Comparison of ENCODE assay signal across 27 cellular contexts in the genomic region with DNA sequence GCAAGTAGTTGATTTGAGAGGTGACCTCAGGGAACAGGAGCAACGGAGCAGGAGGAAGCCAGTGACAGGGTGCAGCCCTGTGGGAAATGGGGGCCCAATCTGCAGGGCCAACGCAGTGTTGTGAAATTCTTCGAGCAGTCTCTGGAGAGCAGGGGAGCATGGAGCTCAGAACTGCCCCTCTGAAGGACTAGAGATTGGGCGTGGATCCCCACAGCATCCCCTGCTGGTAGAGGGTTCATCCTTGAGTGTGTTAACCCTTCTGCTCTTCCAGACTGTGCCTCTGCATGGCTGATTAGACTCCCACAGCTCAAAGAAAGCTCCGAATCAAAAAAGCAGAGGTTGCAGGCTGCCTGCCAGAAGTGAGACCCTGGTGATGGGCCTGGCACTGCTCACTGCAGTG.
A peak's percentile ranks its signal among the peaks of the same experiment; 100 is the strongest.
DNase-seq lines count a peak whose midpoint lies in the region; TF ChIP-seq lines count a peak whose summit lies in the region.
"Had no signal": no experiment of that assay in that cellular context is flagged by ENCODE, and none has a peak within 500 bp of the region (broad histone marks: within the 10 kb centered on the region; RNA-seq: fewer than 3 reads in every experiment).

No MANE protein-coding gene starts in this region.

- H2AFZ ChIP-seq in H9 (ENCODE audit: low read length): no peak overlapping the region
- H2AFZ ChIP-seq: parathyroid adenoma had no signal

- H3K4me2 ChIP-seq in H9 (ENCODE audit: insufficient read depth, insufficient read length, low read length) (no peak overlapping the region), mesendoderm (ENCODE audit: low read length) (no peak overlapping the region)

- peak; percentile 44 for DNase-seq in NCI-H2171 treated with DMSO at 0.1 percent for 48 hours (lab: John Stamatoyannopoulos, UW)
- no peak for DNase-seq in NCI-H2171 (lab: John Stamatoyannopoulos, UW)
- DNase-seq in H9: no peak
- peak; percentile 3 for DNase-seq in OCI-M1 (lab: John Stamatoyannopoulos, UW)
- DNase-seq in mesendoderm: peak; percentile 42
- no peak for DNase-seq in endothelial cell (ENCODE audit: low spot score)
- DNase-seq in A172 (ENCODE audit: low spot score): no peak
- no peak for DNase-seq in dermis blood vessel endothelial cell
- DNase-seq: activated CD4-positive, alpha-beta T cell treated with anti-CD3 and anti-CD28 coated beads, Interleukin-2, amount 50 U/mL, for 48 hours; anterior cingulate cortex; BE2C; CD8-positive, alpha-beta memory T cell; DMS153; effector CD8-positive, alpha-beta T cell; foreskin fibroblast; NCI-H1092 treated with DMSO at 0.1 percent for 48 hours; NCI-H2081; NCI-H526; right cardiac atrium; SJCRH30; spleen had no signal

- H3K23ac ChIP-seq in H9 (ENCODE audit: insufficient read length, low read depth, low read length) (no peak overlapping the region), mesendoderm (ENCODE audit: low read length) (no peak overlapping the region)

- H3K23me2 ChIP-seq in H9 (ENCODE audit: insufficient read length, low read depth, low read length, poor library complexity, severe bottlenecking): no peaks in the 10 kb centered on the region

- TF ChIP-seq CTCF in H9 (conservative IDR thresholded peaks at IDR 0.05) (peak; percentile 49), endothelial cell (IDR thresholded peaks at IDR 0.05; ENCODE audit: unreplicated experiment) (no peak)

- H3K27ac Mint-ChIP-seq in H9: no peak overlapping the region
- H3K27ac Mint-ChIP-seq in endothelial cell (ENCODE audit: unreplicated experiment): no peak overlapping the region
- H3K27ac Mint-ChIP-seq: activated naive CD8-positive, alpha-beta T cell had no signal

- H3K9me3 Mint-ChIP-seq in H9 (peaks cover 4 to 8% of the 10 kb centered on the region in 2 experiments; a peak in 3 of 5 replicates), endothelial cell (ENCODE audit: unreplicated experiment) (no peaks in the 10 kb centered on the region)
- H3K9me3 Mint-ChIP-seq: CD8-positive, alpha-beta memory T cell; neural crest cell had no signal

- H2BK120ac ChIP-seq in H9 (ENCODE audit: low read depth, low read length, poor library complexity, severe bottlenecking) (no peak overlapping the region), mesendoderm (ENCODE audit: low read depth, low read length) (no peak overlapping the region)

- H3K56ac ChIP-seq in H9 (ENCODE audit: insufficient read length, low read depth, low read length) (no peak overlapping the region), mesendoderm (ENCODE audit: low read length) (no peak overlapping the region)

- no peak overlapping the region for H2BK20ac ChIP-seq in H9 (ENCODE audit: low read depth, low read length, poor library complexity, severe bottlenecking)

- H4K20me1 ChIP-seq in H9 (ENCODE audit: control insufficient read depth, insufficient read depth, insufficient read length): no peaks in the 10 kb centered on the region

- no peaks in the 10 kb centered on the region for H3K79me2 ChIP-seq in H9 (ENCODE audit: insufficient read depth, low read length)
- no peaks in the 10 kb centered on the region for H3K79me2 ChIP-seq in mesendoderm (ENCODE audit: control insufficient read depth, insufficient read depth, low read length)
- H3K79me2 ChIP-seq: parathyroid adenoma had no signal

- H3K27me3 Mint-ChIP-seq in H9 (ENCODE audit: low read depth) (peaks cover 23% of the 10 kb centered on the region), endothelial cell (ENCODE audit: unreplicated experiment) (peaks cover 4% of the 10 kb centered on the region)

- H3K4me3 Mint-ChIP-seq in H9 (no peak overlapping the region), endothelial cell (ENCODE audit: unreplicated experiment) (no peak overlapping the region)
- H3K4me3 Mint-ChIP-seq: activated naive CD8-positive, alpha-beta T cell; CD8-positive, alpha-beta memory T cell; neural crest cell had no signal

- H2BK5ac ChIP-seq in H9 (ENCODE audit: insufficient read length, low read length) (no peak overlapping the region), mesendoderm (ENCODE audit: low read length) (no peak overlapping the region)

- no peak overlapping the region for H4K8ac ChIP-seq in H9 (replicated peaks; ENCODE audit: insufficient read length, low read depth, low read length)
- no peak overlapping the region for H4K8ac ChIP-seq in mesendoderm (ENCODE audit: low read depth, low read length)

- H2AK5ac ChIP-seq in H9 (ENCODE audit: insufficient read length, low read length): no peak overlapping the region
- no peak overlapping the region for H2AK5ac ChIP-seq in mesendoderm (ENCODE audit: low read length)

- H4K91ac ChIP-seq in H9 (ENCODE audit: insufficient read length, low read depth, low read length): no peak overlapping the region

- H3K18ac ChIP-seq in H9 (ENCODE audit: insufficient read length, low read depth, low read length) (no peak overlapping the region), mesendoderm (ENCODE audit: low read length) (no peak overlapping the region)

- no peaks in the 10 kb centered on the region for H3K4me1 ChIP-seq in H9 (ENCODE audit: insufficient read depth, low read length)
- H3K4me1 ChIP-seq in mesendoderm (ENCODE audit: control insufficient read depth, low read depth, low read length): no peaks in the 10 kb centered on the region
- H3K4me1 ChIP-seq: BE2C, SJCRH30, spleen, tibial nerve had no signal

- no peak overlapping the region for H3K14ac ChIP-seq in H9 (ENCODE audit: insufficient read depth, low read length)

- H3K36me3 Mint-ChIP-seq in H9 (ENCODE audit: insufficient read depth in 1 of 3, low read depth in 3 of 3) (no peaks in the 10 kb centered on the region; a peak in 1 of 7 replicates), endothelial cell (ENCODE audit: low read depth, unreplicated experiment) (peaks cover 3% of the 10 kb centered on the region)
- H3K36me3 Mint-ChIP-seq: activated naive CD8-positive, alpha-beta T cell; CD8-positive, alpha-beta memory T cell had no signal

- H3K4ac ChIP-seq in H9 (ENCODE audit: low read depth, low read length): no peak overlapping the region
- no peak overlapping the region for H3K4ac ChIP-seq in mesendoderm (ENCODE audit: low read depth, low read length)

- no peaks in the 10 kb centered on the region for H3K27me3 ChIP-seq in H9 (ENCODE audit: insufficient read depth, low read length)
- no peaks in the 10 kb centered on the region for H3K27me3 ChIP-seq in mesendoderm (ENCODE audit: insufficient read depth, low read length, poor library complexity)
- H3K27me3 ChIP-seq: BE2C, tibial nerve had no signal

- H3K79me1 ChIP-seq in H9 (ENCODE audit: insufficient read depth, low read depth, low read length, poor library complexity, severe bottlenecking): no peaks in the 10 kb centered on the region
- no peaks in the 10 kb centered on the region for H3K79me1 ChIP-seq in mesendoderm (ENCODE audit: low read length)

- no CpG with 5 or more reads among the region's 5 CpGs for WGBS in H9 (ENCODE audit: extremely low coverage, insufficient read length, low lambda C conversion rate)
- no CpG with 5 or more reads among the region's 5 CpGs for WGBS in mesendoderm (ENCODE audit: extremely low coverage, insufficient coverage, low lambda C conversion rate)

- no peak overlapping the region for H3K27ac ChIP-seq in H9 (ENCODE audit: insufficient read length, low read depth, low read length)
- H3K27ac ChIP-seq in mesendoderm (ENCODE audit: low read depth, low read length): no peak overlapping the region
- H3K27ac ChIP-seq: parathyroid adenoma, SJCRH30, spleen, tibial nerve had no signal

- H3K4me3 ChIP-seq in mesendoderm (ENCODE audit: low read length): no peak overlapping the region
- H3K4me3 ChIP-seq: GM12878, lung, SJCRH30, spleen, tibial nerve had no signal

- H2BK12ac ChIP-seq in H9 (ENCODE audit: insufficient read length, low read depth, low read length): no peak overlapping the region

- H3K4me1 Mint-ChIP-seq in H9 (peaks cover 25 to 29% of the 10 kb centered on the region in 2 experiments), endothelial cell (ENCODE audit: unreplicated experiment) (no peaks in the 10 kb centered on the region)

- H3K9ac ChIP-seq in H9 (ENCODE audit: extremely low read depth, insufficient read length, low read length): no peak overlapping the region
- H3K9ac ChIP-seq in mesendoderm (ENCODE audit: low read length): no peak overlapping the region
- H3K9ac ChIP-seq: parathyroid adenoma had no signal

- H3K36me3 ChIP-seq in mesendoderm (ENCODE audit: control insufficient read depth, insufficient read depth, low read length): no peaks in the 10 kb centered on the region
- H3K36me3 ChIP-seq: BE2C, SJCRH30, spleen, tibial nerve had no signal

- H3T11ph ChIP-seq in H9 (ENCODE audit: low read length): no peak overlapping the region

- H2BK15ac ChIP-seq in H9 (ENCODE audit: low read depth, low read length) (no peak overlapping the region), mesendoderm (replicated peaks; ENCODE audit: low read depth) (no peak overlapping the region)

- no peaks in the 10 kb centered on the region for H3K9me3 ChIP-seq in H9 (ENCODE audit: control insufficient read depth, low read depth, low read length)
- H3K9me3 ChIP-seq: BE2C, SJCRH30, spleen, tibial nerve had no signal

- H4K5ac ChIP-seq in H9 (ENCODE audit: insufficient read length, low read depth, low read length) (no peak overlapping the region), mesendoderm (ENCODE audit: low read length) (no peak overlapping the region)

Comparison
In these comparisons a context has a peak if more than half of its experiments do, and no peak if none do; other contexts are left out.
1. DNase-seq: peak in NCI-H2171 treated with DMSO at 0.1 percent for 48 hours (single experiment), OCI-M1 (single experiment) and mesendoderm (single experiment); none in NCI-H2171 (single experiment), H9 (single experiment), endothelial cell (single experiment), A172 (single experiment) and dermis blood vessel endothelial cell (single experiment).